12 cellular contexts compared by ENCODE assay signal in genomic region chr15:92393994-92394326, GRCh38. TPM values are rescaled to one million over a fixed set of nuclear protein-coding genes. Genes with fewer than 3 reads are reported as not detected.
DNase-seq lines count a peak whose midpoint lies in the region; ATAC-seq, FAIRE-seq and TF ChIP-seq lines count a peak whose summit lies in the region.
"Had no signal": no experiment of that assay in that cellular context is flagged by ENCODE, and none has a peak within 500 bp of the region (broad histone marks: within the 10 kb centered on the region; RNA-seq: fewer than 3 reads in every experiment).

No MANE protein-coding gene starts in this region.

- H3K27ac Mint-ChIP-seq in MCF 10A (ENCODE audit: low read depth, unreplicated experiment) (no peak overlapping the region), type B pancreatic cell (peak overlapping the region; percentile 83)
- H3K27ac Mint-ChIP-seq in activated CD4-positive, alpha-beta T cell treated with anti-CD3 and anti-CD28 coated beads, Interleukin-2, amount 10 ng/mL, durations not matched to agents 7 days and 5 days: no peak overlapping the region
- H3K27ac Mint-ChIP-seq in natural killer cell treated with Interleukin-12 subunit alpha and Interleukin-12 subunit beta and Interleukin-15 and Interleukin-18, amount 100 ng/mL, for 72 hours: no peak overlapping the region

- H3K4me2 ChIP-seq in GM12878 (ENCODE audit: control insufficient read depth, insufficient read depth): no peak overlapping the region

- no peaks in the 10 kb centered on the region; the same call in 1 of the 2 replicates for H4K20me1 ChIP-seq in GM12878 (ENCODE audit: control insufficient read depth, insufficient read depth)

- no TSS peak for BruUV-seq in MCF 10A (replicated peaks; lab: Mats Ljungman, UMichigan)
- no TSS peak for BruUV-seq in GM12878 (replicated peaks; lab: Mats Ljungman, UMichigan)

- H3K9me3 Mint-ChIP-seq in MCF 10A (ENCODE audit: unreplicated experiment) (no peaks in the 10 kb centered on the region), type B pancreatic cell (no peaks in the 10 kb centered on the region)
- no peaks in the 10 kb centered on the region for H3K9me3 Mint-ChIP-seq in activated CD4-positive, alpha-beta T cell treated with anti-CD3 and anti-CD28 coated beads, Interleukin-2, amount 10 ng/mL, durations not matched to agents 7 days and 5 days
- no peaks in the 10 kb centered on the region for H3K9me3 Mint-ChIP-seq in natural killer cell treated with Interleukin-12 subunit alpha and Interleukin-12 subunit beta and Interleukin-15 and Interleukin-18, amount 100 ng/mL, for 72 hours
- H3K9me3 Mint-ChIP-seq: central memory CD8-positive, alpha-beta T cell had no signal

- no peak for TF ChIP-seq RAD21 in GM12878 (IDR thresholded peaks at IDR 0.05; ENCODE audit: insufficient read depth, low read depth, low read length)

- H3K79me2 ChIP-seq in GM12878 (ENCODE audit: control insufficient read depth, insufficient read depth, low read length): no peaks in the 10 kb centered on the region

- H3K4me1 ChIP-seq in breast epithelium: no peaks in the 10 kb centered on the region
- no peaks in the 10 kb centered on the region for H3K4me1 ChIP-seq in GM12878 (ENCODE audit: control insufficient read depth, insufficient read depth, low read length)

- H3K9me3 ChIP-seq in breast epithelium (no peaks in the 10 kb centered on the region), GM12878 (replicated peaks; ENCODE audit: control insufficient read depth, insufficient read depth, low read length) (no peaks in the 10 kb centered on the region)

- H3K27ac ChIP-seq in breast epithelium (peak overlapping the region in 1 of 2 donors; percentile 12), GM12878 (ENCODE audit: control insufficient read depth, insufficient read depth) (no peak overlapping the region)

- H3K27me3 ChIP-seq in breast epithelium (peaks cover 2 to 66% of the 10 kb centered on the region in 2 donors), GM12878 (replicated peaks in 1 of 2; ENCODE audit: control insufficient read depth in 2 of 2, insufficient read depth in 2 of 2, low read length in 1 of 2) (peaks cover 20 to 22% of the 10 kb centered on the region in 2 experiments), kidney epithelial cell (ENCODE audit: control insufficient read depth, insufficient read depth, low read length) (peaks cover 26% of the 10 kb centered on the region)

- H3K36me3 Mint-ChIP-seq in MCF 10A (ENCODE audit: insufficient read depth, unreplicated experiment) (no peaks in the 10 kb centered on the region), type B pancreatic cell (peaks cover 8% of the 10 kb centered on the region)
- H3K36me3 Mint-ChIP-seq in activated CD4-positive, alpha-beta T cell treated with anti-CD3 and anti-CD28 coated beads, Interleukin-2, amount 10 ng/mL, durations not matched to agents 7 days and 5 days (ENCODE audit: low read depth): no peaks in the 10 kb centered on the region
- no peaks in the 10 kb centered on the region for H3K36me3 Mint-ChIP-seq in natural killer cell treated with Interleukin-12 subunit alpha and Interleukin-12 subunit beta and Interleukin-15 and Interleukin-18, amount 100 ng/mL, for 72 hours

- in situ Hi-C loops in GM12878 (cut with MboI): no loop called here

- H3K36me3 ChIP-seq in breast epithelium: no peaks in the 10 kb centered on the region
- H3K36me3 ChIP-seq in GM12878 (ENCODE audit: control insufficient read depth in 2 of 2, insufficient read depth in 2 of 2, low read length in 1 of 2): no peaks in the 10 kb centered on the region
- no peaks in the 10 kb centered on the region for H3K36me3 ChIP-seq in kidney epithelial cell (ENCODE audit: control insufficient read depth, insufficient read depth, low read length)

- no peak for FAIRE-seq in GM12878 (lab: Jason Lieb, UNC)

- 5% methylated on average over 33 of the region's 34 CpGs for WGBS in GM12878 (ENCODE audit: insufficient coverage, insufficient replicate concordance, low lambda C conversion rate, missing lambda C conversion rate)

- H3K4me1 Mint-ChIP-seq in MCF 10A (ENCODE audit: insufficient read depth, unreplicated experiment) (no peaks in the 10 kb centered on the region), type B pancreatic cell (ENCODE audit: unreplicated experiment) (peaks cover 11% of the 10 kb centered on the region)
- H3K4me1 Mint-ChIP-seq in activated CD4-positive, alpha-beta T cell treated with anti-CD3 and anti-CD28 coated beads, Interleukin-2, amount 10 ng/mL, durations not matched to agents 7 days and 5 days: peaks cover 6% of the 10 kb centered on the region
- H3K4me1 Mint-ChIP-seq in natural killer cell treated with Interleukin-12 subunit alpha and Interleukin-12 subunit beta and Interleukin-15 and Interleukin-18, amount 100 ng/mL, for 72 hours (ENCODE audit: low read depth in 2 of 2): peaks cover 0 to 4% of the 10 kb centered on the region in 2 donors

- no peak for ATAC-seq in GM12878
- no peak for ATAC-seq in HG03442 (IDR thresholded peaks at IDR 0.05; ENCODE audit: unreplicated experiment)
- no peak for ATAC-seq in natural killer cell treated with Interleukin-12 subunit alpha and Interleukin-12 subunit beta and Interleukin-15 and Interleukin-18, amount 100 ng/mL, for 72 hours
- ATAC-seq: sciatic nerve had no signal

- DNase-seq in breast epithelium (ENCODE audit: low spot score in 2 of 2) (no peak), MCF 10A (ENCODE audit: unreplicated experiment) (no peak), GM12878 (ENCODE audit: low read depth, low spot score) (no peak), kidney epithelial cell (ENCODE audit: low read depth) (no peak), type B pancreatic cell (ENCODE audit: extremely low spot score, unreplicated experiment) (no peak)
- no peak for DNase-seq in activated CD4-positive, alpha-beta T cell treated with anti-CD3 and anti-CD28 coated beads, Interleukin-2, amount 10 ng/mL, durations not matched to agents 7 days and 5 days
- no peak for DNase-seq in natural killer cell treated with Interleukin-12 subunit alpha and Interleukin-12 subunit beta and Interleukin-15 and Interleukin-18, amount 100 ng/mL, for 72 hours (ENCODE audit: low spot score)
- DNase-seq: C1 segment of cervical spinal cord, SHP77 had no signal

- RAD21 ChIA-PET in GM12878 (lab: Charles Lee; ENCODE audit: unreplicated experiment): no interaction called here

- TF ChIP-seq CTCF in breast epithelium (IDR thresholded peaks at IDR 0.05) (no peak), MCF 10A (IDR thresholded peaks at IDR 0.05; ENCODE audit: unreplicated experiment) (no peak), GM12878 (IDR thresholded peaks at IDR 0.05 in 2 of 3, conservative IDR thresholded peaks at IDR 0.05 in 1 of 3; ENCODE audit: control insufficient read depth in 2 of 3, extremely low read depth in 1 of 3, insufficient read depth in 1 of 3, low read depth in 3 of 3, low read length in 3 of 3) (no peak), kidney epithelial cell (IDR thresholded peaks at IDR 0.05; ENCODE audit: insufficient read depth, low read length, poor library complexity, severe bottlenecking) (no peak), type B pancreatic cell (conservative IDR thresholded peaks at IDR 0.05) (no peak)

- POLR2A ChIA-PET in MCF 10A (lab: Yijun Ruan, JAX) (no interaction called here), GM12878 (lab: Charles Lee) (no interaction called here)
- POLR2A ChIA-PET in activated CD4-positive, alpha-beta T cell treated with anti-CD3 and anti-CD28 coated beads, Interleukin-2, amount 10 ng/mL, durations not matched to agents 7 days and 5 days (lab: Charles Lee): no interaction called here

- H3K4me3 Mint-ChIP-seq in MCF 10A (ENCODE audit: unreplicated experiment): no peak overlapping the region
- H3K4me3 Mint-ChIP-seq in type B pancreatic cell: peak overlapping the region; percentile 89
- no peak overlapping the region for H3K4me3 Mint-ChIP-seq in activated CD4-positive, alpha-beta T cell treated with anti-CD3 and anti-CD28 coated beads, Interleukin-2, amount 10 ng/mL, durations not matched to agents 7 days and 5 days
- no peak overlapping the region for H3K4me3 Mint-ChIP-seq in natural killer cell treated with Interleukin-12 subunit alpha and Interleukin-12 subunit beta and Interleukin-15 and Interleukin-18, amount 100 ng/mL, for 72 hours
- H3K4me3 Mint-ChIP-seq: central memory CD8-positive, alpha-beta T cell had no signal

- no peak overlapping the region for H2AFZ ChIP-seq in GM12878 (ENCODE audit: control insufficient read depth, low read depth, low read length)

- intact Hi-C loops in breast epithelium (cut with DNase I; ENCODE audit: low total_unique reads) (no loop called here), MCF 10A (cut with micrococcal nuclease) (loop anchor here (5.0 kb wide), 1 partner anchor 318 kb away; no protein-coding TSS in a partner anchor), GM12878 (cut with micrococcal nuclease; ENCODE audit: unreplicated experiment) (no loop called here)

- SMC1A ChIA-PET in GM12878 (lab: Charles Lee; ENCODE audit: uncharacterized antibody, unreplicated experiment): no interaction called here

- TF ChIP-seq EP300 in GM12878 (IDR thresholded peaks at IDR 0.05; ENCODE audit: borderline replicate concordance in 1 of 2, control insufficient read depth in 1 of 2, low read depth in 2 of 2, low read length in 2 of 2): no peak

- peaks cover 81% of the 10 kb centered on the region for H3K27me3 Mint-ChIP-seq in MCF 10A (ENCODE audit: insufficient read depth, unreplicated experiment)
- H3K27me3 Mint-ChIP-seq in type B pancreatic cell: peaks cover 56% of the 10 kb centered on the region
- peaks cover 59% of the 10 kb centered on the region for H3K27me3 Mint-ChIP-seq in activated CD4-positive, alpha-beta T cell treated with anti-CD3 and anti-CD28 coated beads, Interleukin-2, amount 10 ng/mL, durations not matched to agents 7 days and 5 days
- H3K27me3 Mint-ChIP-seq in natural killer cell treated with Interleukin-12 subunit alpha and Interleukin-12 subunit beta and Interleukin-15 and Interleukin-18, amount 100 ng/mL, for 72 hours: peaks cover 40 to 51% of the 10 kb centered on the region in 2 donors

- peak overlapping the region; percentile 16 to 67 (median 57) for H3K4me3 ChIP-seq in breast epithelium
- H3K4me3 ChIP-seq in GM12878: no peak overlapping the region
- H3K4me3 ChIP-seq in kidney epithelial cell (ENCODE audit: low read depth, low read length): peak overlapping the region; percentile 50

- TF ChIP-seq POLR2A in breast epithelium (IDR thresholded peaks at IDR 0.05): no peak
- TF ChIP-seq POLR2A in GM12878 (IDR thresholded peaks at IDR 0.05; ENCODE audit: low read depth, low read length): no peak

- CTCF ChIA-PET in MCF 10A (lab: Yijun Ruan, JAX): interaction anchor here (0.6 to 0.7 kb wide), 2 partner anchors 315 to 569 kb away, joined by 3 read pairs; no protein-coding TSS in a partner anchor
- CTCF ChIA-PET in GM12878 (lab: Yijun Ruan, JAX): no interaction called here
- CTCF ChIA-PET in activated CD4-positive, alpha-beta T cell treated with anti-CD3 and anti-CD28 coated beads, Interleukin-2, amount 10 ng/mL, durations not matched to agents 7 days and 5 days (lab: Charles Lee): no interaction called here

- no peak overlapping the region for H3K9ac ChIP-seq in GM12878 (ENCODE audit: control insufficient read depth, insufficient read depth, low read length)

RNA-seq across cellular contexts. Expression of gene ST8SIA2, which starts 0.3 kb away (rescaled TPM):
- total RNA-seq in breast epithelium (under 1 TPM in 2 of 3 donors, not detected in 1; 0.59 to 0.66 TPM), MCF 10A (2022) (not detected in 2 replicates), GM12878 (2014; rRNA removed) (not detected in 2 replicates), GM12878 (2014; rRNA removed; fragmentation: Illumina TruSeq; extraction: Trizol) (not detected in 2 replicates), GM12878 (2021) (not detected in 2 replicates), kidney epithelial cell (7.0 and 13.7 TPM in 2 replicates), type B pancreatic cell (ENCODE audit: low replicate concordance) (8.8 and 16.8 TPM in 2 replicates)
- not detected in 2 replicates for total RNA-seq in GM12878 (2013; cell fraction: nucleolus; rRNA removed)
- polyA plus RNA-seq in GM12878 (2011; ENCODE audit: low read depth): not detected
- polyA plus RNA-seq in GM12878 (2011; rRNA removed) (not detected in 2 replicates), GM12878 (2014; fragmentation: Illumina TruSeq; extraction: Trizol) (not detected in 2 replicates), GM12878 (2014; fragmentation: Nextera tagmentation; extraction: Ambion mirVana) (not detected), GM12878 (2014; rRNA removed) (not detected in 2 replicates), GM12878 (2016; fragmentation: Nextera tagmentation; extraction: Ambion mirVana) (not detected)
- polyA plus RNA-seq in GM12878 (2011; cell fraction: cytosol; rRNA removed): not detected in 2 replicates
- polyA plus RNA-seq in GM12878 (2011; cell fraction: nucleus; rRNA removed): not detected in 2 replicates
- not detected in 2 replicates for polyA plus RNA-seq in GM12878 (2012)
- polyA minus RNA-seq in GM12878 (2011; rRNA and poly(A)+ RNA removed): not detected in 2 replicates
- not detected in 2 replicates for polyA minus RNA-seq in GM12878 (2011; cell fraction: cytosol; rRNA and poly(A)+ RNA removed)
- polyA minus RNA-seq in GM12878 (2011; cell fraction: nucleus; rRNA and poly(A)+ RNA removed): not detected in 2 replicates
- total RNA-seq in activated CD4-positive, alpha-beta T cell treated with anti-CD3 and anti-CD28 coated beads, Interleukin-2, amount 10 ng/mL, durations not matched to agents 7 days and 5 days: not detected
- not detected for total RNA-seq in natural killer cell treated with Interleukin-12 subunit alpha and Interleukin-12 subunit beta and Interleukin-15 and Interleukin-18, amount 100 ng/mL, for 72 hours
- total RNA-seq: sciatic nerve had no signal
